In the genomic region with DNA sequence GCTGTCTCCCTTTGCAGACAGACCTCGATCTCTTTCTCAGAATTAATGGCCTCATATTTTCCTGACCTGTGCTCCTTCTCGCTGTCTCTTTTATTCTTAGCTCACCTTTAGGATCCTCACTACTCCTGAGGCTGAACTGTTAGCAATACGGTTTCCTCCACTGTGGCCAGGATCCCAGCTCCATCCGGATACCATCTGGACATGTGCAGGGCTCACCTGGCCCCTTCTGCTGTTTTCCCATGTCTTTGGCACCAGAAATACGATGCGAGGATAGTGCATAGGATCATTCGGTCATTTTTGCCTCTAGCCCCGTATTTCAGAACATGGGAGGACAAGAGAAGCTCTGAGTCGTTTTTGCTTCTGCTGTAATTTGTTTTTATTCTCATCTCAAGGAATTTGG, we compare ENCODE assay signal across 10 cellular contexts.
DNase-seq lines count a peak whose midpoint lies in the region.
"Had no signal": no experiment of that assay in that cellular context is flagged by ENCODE, and none has a peak within 500 bp of the region (broad histone marks: within the 10 kb centered on the region; RNA-seq: fewer than 3 reads in every experiment).

No MANE protein-coding gene starts in this region.

- H3K36me3 ChIP-seq in NT2/D1 (ENCODE audit: insufficient read depth, insufficient read length, low read length): no peaks in the 10 kb centered on the region
- no peaks in the 10 kb centered on the region for H3K36me3 ChIP-seq in endocrine pancreas (ENCODE audit: control insufficient read depth, insufficient read depth, low read length)

- peak; percentile 39 for DNase-seq in DMS53 treated with DMSO at 0.1 percent for 48 hours (lab: John Stamatoyannopoulos, UW; ENCODE audit: unreplicated experiment)
- DNase-seq in NT2/D1 (ENCODE audit: low read depth, low spot score): no peak
- DNase-seq in renal cortical epithelial cell (ENCODE audit: low read depth): peak; percentile 1
- no peak for DNase-seq in dermis blood vessel endothelial cell
- DNase-seq in T-helper 1 cell: no peak
- no peak for DNase-seq in SIG-M5 treated with dmso at 0.1 percent for 504 hours (lab: John Stamatoyannopoulos, UW; ENCODE audit: unreplicated experiment)
- DNase-seq: CD4-positive, alpha-beta memory T cell; NCI-H226 had no signal

- H3K9ac ChIP-seq in NT2/D1 (ENCODE audit: insufficient read length, low read depth): peak overlapping the region; percentile 17
- peak overlapping the region; percentile 60 for H3K9ac ChIP-seq in endocrine pancreas (ENCODE audit: control insufficient read depth, insufficient read depth, low read length)

- H3K27me3 ChIP-seq in NT2/D1 (ENCODE audit: insufficient read depth, insufficient read length) (no peaks in the 10 kb centered on the region), endocrine pancreas (ENCODE audit: control insufficient read depth, insufficient read depth, low read length) (no peaks in the 10 kb centered on the region)

- H3K4me1 ChIP-seq in NT2/D1 (ENCODE audit: insufficient read depth, insufficient read length) (peaks cover 9% of the 10 kb centered on the region), endocrine pancreas (ENCODE audit: control insufficient read depth, insufficient read depth, low read length) (no peaks in the 10 kb centered on the region)

- H3K4me3 ChIP-seq in NT2/D1 (ENCODE audit: insufficient read length, low read depth): no peak overlapping the region
- peak overlapping the region; percentile 76 for H3K4me3 ChIP-seq in endocrine pancreas (ENCODE audit: control insufficient read depth, insufficient read depth, low read length)
- H3K4me3 ChIP-seq: SK-N-MC had no signal

- H3K9me3 ChIP-seq in NT2/D1 (ENCODE audit: insufficient read depth, low read length) (no peaks in the 10 kb centered on the region), endocrine pancreas (ENCODE audit: control insufficient read depth, low read length) (no peaks in the 10 kb centered on the region)

Comparison
In these comparisons a context has a peak if more than half of its experiments do, and no peak if none do; other contexts are left out.
1. DNase-seq: peak in DMS53 treated with DMSO at 0.1 percent for 48 hours (single experiment) and renal cortical epithelial cell (single experiment); none in NT2/D1 (single experiment), dermis blood vessel endothelial cell (single experiment), T-helper 1 cell (0 of 5) and SIG-M5 treated with dmso at 0.1 percent for 504 hours (single experiment).